16 cellular contexts compared by ENCODE assay signal in the genomic region with DNA sequence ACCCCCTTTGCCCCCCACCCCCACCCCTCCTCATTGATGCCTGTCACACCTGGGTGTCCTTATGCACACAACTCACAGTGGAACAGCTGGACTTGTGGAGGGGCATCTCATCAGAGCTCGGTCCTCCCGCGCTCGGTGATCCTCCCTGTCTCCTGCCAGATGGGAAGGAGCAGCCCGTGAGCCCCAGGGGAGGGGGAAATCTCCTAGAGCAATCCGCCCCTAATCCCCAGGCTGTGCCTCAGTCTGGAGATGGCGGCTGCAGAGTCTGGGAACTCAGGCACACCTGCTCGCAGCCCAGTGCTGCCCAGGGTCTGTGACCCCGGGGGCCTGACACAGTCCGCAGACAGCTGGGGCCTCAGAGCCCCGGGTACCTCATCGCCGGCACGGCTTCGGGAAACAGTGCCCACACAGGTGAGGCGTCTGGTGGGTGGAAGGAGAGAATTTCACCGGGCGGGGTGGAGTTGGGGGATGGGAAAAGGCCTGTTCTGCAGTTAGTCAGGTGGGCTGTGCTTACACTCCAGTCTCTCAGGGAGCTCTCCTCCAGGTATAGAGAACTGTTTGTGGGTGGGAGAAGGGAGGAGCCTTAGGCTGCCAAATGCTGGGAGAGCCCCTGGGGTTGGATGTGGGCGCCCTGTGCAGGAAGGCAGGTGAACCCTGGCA. TPM values are rescaled to one million over a fixed set of nuclear protein-coding genes. Genes with fewer than 3 reads are reported as not detected.
DNase-seq lines count a peak whose midpoint lies in the region; ATAC-seq and TF ChIP-seq lines count a peak whose summit lies in the region.
"Had no signal": no experiment of that assay in that cellular context is flagged by ENCODE, and none has a peak within 500 bp of the region (broad histone marks: within the 10 kb centered on the region; RNA-seq: fewer than 3 reads in every experiment).

No MANE protein-coding gene starts in this region.

- H3K27ac Mint-ChIP-seq in WTC11 (no peak overlapping the region), T-helper 17 cell (no peak overlapping the region)
- H3K27ac Mint-ChIP-seq: CD8-positive, alpha-beta T cell had no signal

- DNase-seq in DMS 273 (lab: John Stamatoyannopoulos, UW; ENCODE audit: unreplicated experiment) (peak; percentile 79), DMS 273 treated with DMSO at 0.1 percent for 48 hours (lab: John Stamatoyannopoulos, UW) (no peak), RWPE1 (ENCODE audit: low spot score) (no peak), head of caudate nucleus (peak in 29 of 42 donors; percentile 45 to 81 (median 63)), substantia nigra (lab: John Stamatoyannopoulos, UW) (no peak), WTC11 (ENCODE audit: low spot score) (no peak), T-helper 17 cell (no peak)
- DNase-seq: CD8-positive, alpha-beta T cell; DMS153; NCI-H1694; NCI-H2107; NCI-H774 had no signal

- CTCF ChIA-PET in RWPE1 (lab: Yijun Ruan, JAX), result interaction anchor here (0.6 to 7.6 kb wide), 50 partner anchors 8 to 712 kb away, joined by 3 to 166 read pairs (median 5); partner anchors contain the start of genes RBBP5 and TMCC2
- CTCF ChIA-PET in WTC11 (lab: Charles Lee), result interaction anchor here (0.5 to 6.7 kb wide), 36 partner anchors 9 to 424 kb away, joined by 3 to 166 read pairs (median 6); partner anchors contain the start of genes RBBP5, SLC45A3 and TMCC2

- POLR2A ChIA-PET in RWPE1 (lab: Yijun Ruan, JAX; ENCODE audit: low non-redundant PET), result no interaction called here
- POLR2A ChIA-PET in WTC11 (lab: Charles Lee), result interaction anchor here (0.5 to 0.9 kb wide), 2 partner anchors 27 to 44 kb away, joined by 3 to 5 read pairs; no protein-coding TSS in a partner anchor

- H3K27ac ChIP-seq in RWPE1 (peak overlapping the region; percentile 88), substantia nigra (ENCODE audit: low read depth, low read length, poor library complexity, severe bottlenecking) (peak overlapping the region; percentile 96)
- H3K27ac ChIP-seq: 22Rv1, HL-60 had no signal

- no peaks in the 10 kb centered on the region for H3K27me3 Mint-ChIP-seq in WTC11 (ENCODE audit: low read depth)
- H3K27me3 Mint-ChIP-seq in T-helper 17 cell, result peaks cover 15% of the 10 kb centered on the region

- ATAC-seq in WTC11, result no peak
- ATAC-seq in T-helper 17 cell, result no peak
- no peak for ATAC-seq in GM18502 (IDR thresholded peaks at IDR 0.05; ENCODE audit: poor library complexity, unreplicated experiment)

- H3K4me1 Mint-ChIP-seq in WTC11 (peaks cover 22% of the 10 kb centered on the region), T-helper 17 cell (peaks cover 9% of the 10 kb centered on the region)

- TF ChIP-seq CTCF in RWPE1 (conservative IDR thresholded peaks at IDR 0.05; ENCODE audit: low read depth), result no peak
- no peak for TF ChIP-seq CTCF in WTC11 (IDR thresholded peaks at IDR 0.05)

- intact Hi-C loops in head of caudate nucleus (cut with DNase I), result loop anchor here (2.0 to 5.0 kb wide), 2 partner anchors 28 to 270 kb away; no protein-coding TSS in a partner anchor

- no peaks in the 10 kb centered on the region for H3K9me3 ChIP-seq in T-helper 17 cell (ENCODE audit: control insufficient read depth, low read length, poor library complexity, severe bottlenecking)
- H3K9me3 ChIP-seq: HAP-1 had no signal

- H3K4me3 Mint-ChIP-seq in WTC11, result no peak overlapping the region
- H3K4me3 Mint-ChIP-seq in T-helper 17 cell, result no peak overlapping the region
- H3K4me3 Mint-ChIP-seq: CD8-positive, alpha-beta T cell had no signal

- H3K9me3 Mint-ChIP-seq in WTC11, result no peaks in the 10 kb centered on the region
- H3K9me3 Mint-ChIP-seq: CD8-positive, alpha-beta T cell had no signal

- H3K36me3 Mint-ChIP-seq in WTC11, result no peaks in the 10 kb centered on the region
- H3K36me3 Mint-ChIP-seq in T-helper 17 cell (ENCODE audit: low read depth), result no peaks in the 10 kb centered on the region
- H3K36me3 Mint-ChIP-seq: CD8-positive, alpha-beta T cell had no signal

TF ChIP-seq in WTC11, 78 proteins besides CTCF, POLR2A, EP300 and RAD21:
- no peak for TF ChIP-seq TCF7 (CRISPR knock-in tag; IDR thresholded peaks at IDR 0.05; ENCODE audit: low read depth)
- no peak for TF ChIP-seq FOXJ3 (CRISPR knock-in tag; IDR thresholded peaks at IDR 0.05; ENCODE audit: borderline replicate concordance)
TF ChIP-seq in WTC11: peak in this region for 0.

RNA-seq across cellular contexts. Expression of gene TMCC2, which starts 29.3 kb away (rescaled TPM):
- total RNA-seq in WTC11 (2021) (9.5 to 11.2 TPM (median 11.2 TPM) in 3 replicates), T-helper 17 cell (10 to 100 TPM in 1 of 2 donors, under 1 TPM in 1; 0.65 to 10.2 TPM)

RNA-seq across cellular contexts. Expression of gene DSTYK, which starts 45.6 kb away (rescaled TPM):
- 10.3 to 11.6 TPM (median 11.0 TPM) in 3 replicates for total RNA-seq in WTC11 (2021)
- 10 to 100 TPM; 10.5 to 13.5 TPM for total RNA-seq in T-helper 17 cell

Comparison
In these comparisons a context has a peak if more than half of its experiments do, and no peak if none do; other contexts are left out.
1. DNase-seq: peak in DMS 273 (single experiment) and head of caudate nucleus (29 of 42); none in DMS 273 treated with DMSO at 0.1 percent for 48 hours (single experiment), RWPE1 (single experiment), substantia nigra (0 of 49), WTC11 (single experiment) and T-helper 17 cell (0 of 3).